28 cellular contexts compared by ENCODE assay signal in genomic region chr1:64526312-64526711, GRCh38. TPM values are rescaled to one million over a fixed set of nuclear protein-coding genes. Genes with fewer than 3 reads are reported as not detected.
DNase-seq lines count a peak whose midpoint lies in the region; FAIRE-seq and TF ChIP-seq lines count a peak whose summit lies in the region.
"Had no signal": no experiment of that assay in that cellular context is flagged by ENCODE, and none has a peak within 500 bp of the region (broad histone marks: within the 10 kb centered on the region; RNA-seq: fewer than 3 reads in every experiment).

No MANE protein-coding gene starts in this region.

- peak; percentile 57 for DNase-seq in mammary epithelial cell
- DNase-seq in keratinocyte (ENCODE audit: low read depth, low spot score) = no peak
- no peak for DNase-seq in osteocyte (ENCODE audit: extremely low spot score, unreplicated experiment)
- DNase-seq in NCI-H1417 (lab: John Stamatoyannopoulos, UW) = no peak
- DNase-seq in Kasumi-1 (lab: John Stamatoyannopoulos, UW) = no peak
- DNase-seq in activated CD4-positive, alpha-beta memory T cell treated with anti-CD3 and anti-CD28 coated beads, Interleukin-2, amount 10 ng/mL, durations not matched to agents 7 days and 5 days = no peak
- DNase-seq: ACHN; activated CD8-positive, alpha-beta T cell treated with anti-CD3 and anti-CD28 coated beads for 36 hours; activated naive CD4-positive, alpha-beta T cell treated with Interleukin-2 at 50 U/mL for 16 hours; activated T-cell treated with anti-CD3 and anti-CD28 coated beads, Interleukin-2, amount 50 U/mL, for 1 hour; C1 segment of cervical spinal cord; foreskin melanocyte; kidney; MM.1S; naive B cell; NCI-H146; NCI-H2171; NCI-H524 treated with DMSO at 0.1 percent for 48 hours; sigmoid colon; stimulated activated CD4-positive, alpha-beta T cell treated with anti-CD3 and anti-CD28 coated beads, Interleukin-1b, Interleukin-23, amount 100 ng/mL, for 48 hours; stimulated activated naive B cell treated with anti-CD40 and anti-IgM and Interleukin-4, amounts not matched to agents 10 μg/mL and 1 μg/mL and 100 μg/mL, for 72 hours had no signal

- BruUV-seq in mammary epithelial cell (replicated peaks; lab: Mats Ljungman, UMichigan) = no TSS peak

- dilution Hi-C loops in mammary epithelial cell (cut with HindIII; ENCODE audit: low sequenced_read_pairs) = no loop called here
- dilution Hi-C loops in keratinocyte (cut with MboI; ENCODE audit: extremely low pct_ligation_motif_present, low sequenced_read_pairs) = no loop called here

- no peak overlapping the region for H3K4me3 Mint-ChIP-seq in osteocyte (ENCODE audit: unreplicated experiment)
- H3K4me3 Mint-ChIP-seq in activated CD4-positive, alpha-beta memory T cell treated with anti-CD3 and anti-CD28 coated beads, Interleukin-2, amount 10 ng/mL, durations not matched to agents 7 days and 5 days = no peak overlapping the region
- H3K4me3 Mint-ChIP-seq: activated CD8-positive, alpha-beta T cell treated with anti-CD3 and anti-CD28 coated beads for 36 hours; memory B cell; naive B cell; stimulated activated naive B cell treated with anti-CD40 and anti-IgM and Interleukin-4, amounts not matched to agents 10 μg/mL and 1 μg/mL and 100 μg/mL, for 72 hours had no signal

- no peak for TF ChIP-seq CTCF in mammary epithelial cell (conservative IDR thresholded peaks at IDR 0.05 in 1 of 2, IDR thresholded peaks at IDR 0.05 in 1 of 2; ENCODE audit: extremely low read depth in 1 of 2, insufficient read depth in 1 of 2, low read depth in 1 of 2, low read length in 2 of 2)
- TF ChIP-seq CTCF in keratinocyte (optimal IDR thresholded peaks at IDR 0.05 in 1 of 3, IDR thresholded peaks at IDR 0.05 in 1 of 3, conservative IDR thresholded peaks at IDR 0.05 in 1 of 3; ENCODE audit: extremely low read depth in 1 of 3, insufficient read depth in 2 of 3, low read length in 3 of 3) = no peak
- no peak for TF ChIP-seq CTCF in osteocyte (IDR thresholded peaks at IDR 0.05)

- CTCF ChIA-PET in mammary epithelial cell (lab: Charles Lee; ENCODE audit: low non-redundant PET) = no interaction called here
- CTCF ChIA-PET in activated CD4-positive, alpha-beta memory T cell treated with anti-CD3 and anti-CD28 coated beads, Interleukin-2, amount 10 ng/mL, durations not matched to agents 7 days and 5 days (lab: Charles Lee) = no interaction called here

- H3K9me1 ChIP-seq in keratinocyte (ENCODE audit: control insufficient read depth, extremely low read depth, insufficient read depth, low read length) = no peaks in the 10 kb centered on the region

- no peaks in the 10 kb centered on the region for H3K27me3 Mint-ChIP-seq in osteocyte (ENCODE audit: unreplicated experiment)
- peaks cover 11% of the 10 kb centered on the region for H3K27me3 Mint-ChIP-seq in activated CD4-positive, alpha-beta memory T cell treated with anti-CD3 and anti-CD28 coated beads, Interleukin-2, amount 10 ng/mL, durations not matched to agents 7 days and 5 days
- H3K27me3 Mint-ChIP-seq: activated CD8-positive, alpha-beta T cell treated with anti-CD3 and anti-CD28 coated beads for 36 hours had no signal

- no peaks in the 10 kb centered on the region for H3K9me3 Mint-ChIP-seq in osteocyte (ENCODE audit: unreplicated experiment)
- no peaks in the 10 kb centered on the region for H3K9me3 Mint-ChIP-seq in activated CD4-positive, alpha-beta memory T cell treated with anti-CD3 and anti-CD28 coated beads, Interleukin-2, amount 10 ng/mL, durations not matched to agents 7 days and 5 days
- H3K9me3 Mint-ChIP-seq: activated CD8-positive, alpha-beta T cell treated with anti-CD3 and anti-CD28 coated beads for 36 hours; memory B cell; naive B cell; stimulated activated naive B cell treated with anti-CD40 and anti-IgM and Interleukin-4, amounts not matched to agents 10 μg/mL and 1 μg/mL and 100 μg/mL, for 72 hours; type B pancreatic cell had no signal

- POLR2A ChIA-PET in activated CD4-positive, alpha-beta memory T cell treated with anti-CD3 and anti-CD28 coated beads, Interleukin-2, amount 10 ng/mL, durations not matched to agents 7 days and 5 days (lab: Charles Lee) = no interaction called here

- no peaks in the 10 kb centered on the region for H3K27me3 ChIP-seq in ACC112 (ENCODE audit: insufficient read depth, low read length)
- no peaks in the 10 kb centered on the region for H3K27me3 ChIP-seq in mammary epithelial cell (ENCODE audit: insufficient read depth, low read length)
- H3K27me3 ChIP-seq in keratinocyte (ENCODE audit: control insufficient read depth, extremely low read depth, insufficient read depth, low read length) = no peaks in the 10 kb centered on the region
- H3K27me3 ChIP-seq: sigmoid colon had no signal

- H3K36me3 ChIP-seq in ACC112 (ENCODE audit: insufficient read depth, low read length) (no peaks in the 10 kb centered on the region), mammary epithelial cell (ENCODE audit: insufficient read depth, low read length) (no peaks in the 10 kb centered on the region), keratinocyte (ENCODE audit: control insufficient read depth in 2 of 2, extremely low read depth in 1 of 2, insufficient read depth in 2 of 2, low read length in 2 of 2) (no peaks in the 10 kb centered on the region)
- H3K36me3 ChIP-seq: sigmoid colon had no signal

- peak overlapping the region; percentile 74 for H3K4me2 ChIP-seq in mammary epithelial cell (ENCODE audit: insufficient read depth, low read depth, low read length)
- peak overlapping the region; percentile 63 for H3K4me2 ChIP-seq in keratinocyte (ENCODE audit: control insufficient read depth, extremely low read depth, insufficient read depth, low read depth, low read length)

- H3K27ac Mint-ChIP-seq in osteocyte (ENCODE audit: unreplicated experiment) = no peak overlapping the region
- H3K27ac Mint-ChIP-seq in activated CD4-positive, alpha-beta memory T cell treated with anti-CD3 and anti-CD28 coated beads, Interleukin-2, amount 10 ng/mL, durations not matched to agents 7 days and 5 days = no peak overlapping the region
- H3K27ac Mint-ChIP-seq: activated CD8-positive, alpha-beta T cell treated with anti-CD3 and anti-CD28 coated beads for 36 hours; memory B cell; naive B cell; stimulated activated naive B cell treated with anti-CD40 and anti-IgM and Interleukin-4, amounts not matched to agents 10 μg/mL and 1 μg/mL and 100 μg/mL, for 72 hours had no signal

- H3K9ac ChIP-seq in mammary epithelial cell (ENCODE audit: insufficient read depth, low read length) = no peak overlapping the region
- H3K9ac ChIP-seq in keratinocyte (ENCODE audit: control insufficient read depth, extremely low read depth, insufficient read depth, low read length) = no peak overlapping the region
- H3K9ac ChIP-seq: parathyroid adenoma had no signal

- H3K36me3 Mint-ChIP-seq in osteocyte (ENCODE audit: unreplicated experiment) = no peaks in the 10 kb centered on the region
- H3K36me3 Mint-ChIP-seq in activated CD4-positive, alpha-beta memory T cell treated with anti-CD3 and anti-CD28 coated beads, Interleukin-2, amount 10 ng/mL, durations not matched to agents 7 days and 5 days (ENCODE audit: low read depth) = no peaks in the 10 kb centered on the region
- H3K36me3 Mint-ChIP-seq: memory B cell; naive B cell; stimulated activated naive B cell treated with anti-CD40 and anti-IgM and Interleukin-4, amounts not matched to agents 10 μg/mL and 1 μg/mL and 100 μg/mL, for 72 hours had no signal

- in situ Hi-C loops in mammary epithelial cell (cut with MboI; ENCODE audit: low sequenced_read_pairs in 2 of 2) = no loop called here

- H3K9me3 ChIP-seq in mammary epithelial cell (replicated peaks; ENCODE audit: insufficient read depth, low read length) (no peaks in the 10 kb centered on the region), keratinocyte (ENCODE audit: control insufficient read depth, low read depth, low read length) (no peaks in the 10 kb centered on the region)
- H3K9me3 ChIP-seq: sigmoid colon had no signal

- 0% methylated on average over 3 of the region's 3 CpGs for WGBS in mammary epithelial cell (ENCODE audit: low coverage, missing lambda C conversion rate)

- H2AFZ ChIP-seq in ACC112 (ENCODE audit: low read length, unreplicated experiment) (peak overlapping the region; percentile 2), mammary epithelial cell (ENCODE audit: low read depth, low read length) (peak overlapping the region; percentile 55), keratinocyte (ENCODE audit: control insufficient read depth, low read length) (peak overlapping the region; percentile 69)
- H2AFZ ChIP-seq: parathyroid adenoma had no signal

- FAIRE-seq in keratinocyte (lab: Jason Lieb, UNC) = peak; percentile 65
- FAIRE-seq: D721Med, kidney had no signal

- H3K4me1 Mint-ChIP-seq in osteocyte (ENCODE audit: unreplicated experiment) = peaks cover 33% of the 10 kb centered on the region
- no peaks in the 10 kb centered on the region for H3K4me1 Mint-ChIP-seq in activated CD4-positive, alpha-beta memory T cell treated with anti-CD3 and anti-CD28 coated beads, Interleukin-2, amount 10 ng/mL, durations not matched to agents 7 days and 5 days
- H3K4me1 Mint-ChIP-seq: memory B cell; naive B cell; stimulated activated naive B cell treated with anti-CD40 and anti-IgM and Interleukin-4, amounts not matched to agents 10 μg/mL and 1 μg/mL and 100 μg/mL, for 72 hours had no signal

- H3K4me1 ChIP-seq in ACC112 (ENCODE audit: control insufficient read depth, insufficient read depth, low read length, unreplicated experiment) (peaks cover 24% of the 10 kb centered on the region), mammary epithelial cell (ENCODE audit: insufficient read depth, low read length) (peaks cover 27% of the 10 kb centered on the region), keratinocyte (ENCODE audit: control insufficient read depth, extremely low read depth, insufficient read depth, low read length) (peaks cover 10% of the 10 kb centered on the region)
- H3K4me1 ChIP-seq: parathyroid adenoma had no signal

- H4K20me1 ChIP-seq in mammary epithelial cell (ENCODE audit: insufficient read depth, low read length) (no peaks in the 10 kb centered on the region), keratinocyte (ENCODE audit: control insufficient read depth, extremely low read depth, insufficient read depth, low read length) (no peaks in the 10 kb centered on the region)

- peak overlapping the region; percentile 35 for H3K27ac ChIP-seq in ACC112 (ENCODE audit: low read depth, low read length)
- peak overlapping the region; percentile 54 for H3K27ac ChIP-seq in mammary epithelial cell (ENCODE audit: insufficient read depth, low read depth, low read length)
- H3K27ac ChIP-seq in keratinocyte (ENCODE audit: control insufficient read depth, insufficient read depth, low read length) = no peak overlapping the region
- peak overlapping the region in 11 of 21 experiments; percentile 2 to 59 (median 30) for H3K27ac ChIP-seq in skin epidermis
- H3K27ac ChIP-seq: coronary artery, parathyroid adenoma had no signal

- H3K79me2 ChIP-seq in ACC112 (ENCODE audit: control insufficient read depth, insufficient read depth, low read length, unreplicated experiment) = no peaks in the 10 kb centered on the region
- peaks cover 10% of the 10 kb centered on the region for H3K79me2 ChIP-seq in mammary epithelial cell (ENCODE audit: insufficient read depth, low read length)
- no peaks in the 10 kb centered on the region for H3K79me2 ChIP-seq in keratinocyte (ENCODE audit: control insufficient read depth, insufficient read depth, low read length)
- H3K79me2 ChIP-seq: parathyroid adenoma had no signal

- peak overlapping the region; percentile 63 for H3K4me3 ChIP-seq in ACC112 (ENCODE audit: low read depth, low read length)
- peak overlapping the region in 2 of 3 experiments; percentile 18 to 30 for H3K4me3 ChIP-seq in mammary epithelial cell (replicated peaks in 1 of 3; ENCODE audit: insufficient read depth in 1 of 3, low read depth in 2 of 3, low read length in 3 of 3)
- peak overlapping the region in 1 of 3 experiments; percentile 5 for H3K4me3 ChIP-seq in keratinocyte (ENCODE audit: control insufficient read depth in 2 of 3, extremely low read depth in 1 of 3, insufficient read depth in 2 of 3, low read depth in 1 of 3, low read length in 3 of 3)
- no peak overlapping the region for H3K4me3 ChIP-seq in skin epidermis
- H3K4me3 ChIP-seq: coronary artery, sigmoid colon had no signal

- intact Hi-C loops in mammary epithelial cell (cut with micrococcal nuclease) = no loop called here

RNA-seq across cellular contexts. Expression of gene CACHD1, which starts 56.4 kb away (rescaled TPM):
- total RNA-seq in mammary epithelial cell (10 to 100 TPM in 1 of 2 donors, 1 to 10 TPM in 1; 4.6 to 12.0 TPM), osteocyte (5.5 TPM in 2 replicates)
- polyA plus RNA-seq in mammary epithelial cell (1.7 TPM), keratinocyte (1.6 to 2.4 TPM (median 1.9 TPM) in 3 replicates)
- polyA minus RNA-seq in mammary epithelial cell (12.6 TPM), keratinocyte (3.5 to 4.9 TPM (median 4.4 TPM) in 3 replicates)
- polyA plus RNA-seq in keratinocyte (2011; ENCODE audit: low read depth) = 1.7 TPM
- polyA plus RNA-seq in keratinocyte (2011; cell fraction: cytosol; rRNA removed) = 0.96 and 1.4 TPM in 2 replicates
- 5.4 and 5.9 TPM in 2 replicates for polyA plus RNA-seq in keratinocyte (2011; cell fraction: nucleus; rRNA removed)
- polyA plus RNA-seq in keratinocyte (2012; ENCODE audit: low replicate concordance) = 2.1 and 2.6 TPM in 2 replicates
- 1.5 TPM for polyA minus RNA-seq in keratinocyte (2011; cell fraction: cytosol; rRNA and poly(A)+ RNA removed)
- 6.4 and 9.4 TPM in 2 replicates for polyA minus RNA-seq in keratinocyte (2011; cell fraction: nucleus; rRNA and poly(A)+ RNA removed)
- under 1 TPM in 1 of 2 experiments, not detected in 1; 0.05 TPM for total RNA-seq in activated CD4-positive, alpha-beta memory T cell treated with anti-CD3 and anti-CD28 coated beads, Interleukin-2, amount 10 ng/mL, durations not matched to agents 7 days and 5 days

Comparison
In these comparisons a context has a peak if more than half of its experiments do, and no peak if none do; other contexts are left out.
1. H2AFZ ChIP-seq: peak in every context shown above with its lines; median percentile 69 in keratinocyte; 55 in mammary epithelial cell; 2 in ACC112.
2. H3K4me3 ChIP-seq: peak in ACC112 (single experiment) and mammary epithelial cell (2 of 3); none in skin epidermis (0 of 7).